ENCODE assay signal across 8 cellular contexts in the genomic region with DNA sequence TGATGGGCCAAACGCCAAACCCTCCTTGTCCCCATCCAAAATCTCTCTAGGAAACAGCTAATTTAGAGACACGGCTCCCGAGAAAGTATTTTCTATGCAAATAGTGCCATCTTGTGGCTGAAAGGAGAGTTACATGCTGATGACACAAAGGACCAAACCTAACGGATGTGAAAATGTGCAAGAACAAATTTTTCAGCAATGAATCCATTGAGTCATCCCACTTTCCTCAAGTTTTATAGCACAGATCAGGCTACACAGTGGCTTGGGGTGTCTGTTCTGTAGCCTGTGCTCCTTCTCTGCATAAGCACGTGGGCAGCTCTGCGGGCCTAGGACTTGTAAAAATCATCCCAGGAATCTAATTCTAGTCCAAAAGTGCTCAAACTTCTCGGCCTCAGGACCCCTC.
DNase-seq lines count a peak whose midpoint lies in the region; ATAC-seq and TF ChIP-seq lines count a peak whose summit lies in the region.

No MANE protein-coding gene starts in this region.

- H3K27me3 ChIP-seq in DND-41 (ENCODE audit: insufficient read depth, low read length, poor library complexity) (no peaks in the 10 kb centered on the region), lower lobe of right lung (ENCODE audit: low read depth) (no peaks in the 10 kb centered on the region)

- peaks cover 6% of the 10 kb centered on the region for H3K27me3 Mint-ChIP-seq in activated B cell treated with CpG ODN at 0.5 μM for 24 hours

- H3K4me3 Mint-ChIP-seq in activated B cell treated with CpG ODN at 0.5 μM for 24 hours: no peak overlapping the region
- no peak overlapping the region for H3K4me3 Mint-ChIP-seq in stimulated activated effector memory CD8-positive, alpha-beta T cell treated with anti-CD3 and anti-CD28 coated beads, Interleukin-12 subunit alpha, Interleukin-12 subunit beta, amount 100 ng/mL, for 72 hours

- no peak overlapping the region for H3K27ac ChIP-seq in DND-41 (ENCODE audit: low read length)
- H3K27ac ChIP-seq in lower lobe of right lung: no peak overlapping the region

- no peak overlapping the region for H3K9ac ChIP-seq in DND-41 (ENCODE audit: low read depth, low read length)

- no peak overlapping the region for H3K27ac Mint-ChIP-seq in activated B cell treated with CpG ODN at 0.5 μM for 24 hours
- no peak overlapping the region for H3K27ac Mint-ChIP-seq in stimulated activated effector memory CD8-positive, alpha-beta T cell treated with anti-CD3 and anti-CD28 coated beads, Interleukin-12 subunit alpha, Interleukin-12 subunit beta, amount 100 ng/mL, for 72 hours

- H3K79me2 ChIP-seq in DND-41 (ENCODE audit: insufficient read depth, low read length): no peaks in the 10 kb centered on the region

- H3K9me3 Mint-ChIP-seq in activated B cell treated with CpG ODN at 0.5 μM for 24 hours: no peaks in the 10 kb centered on the region
- H3K9me3 Mint-ChIP-seq in stimulated activated effector memory CD8-positive, alpha-beta T cell treated with anti-CD3 and anti-CD28 coated beads, Interleukin-12 subunit alpha, Interleukin-12 subunit beta, amount 100 ng/mL, for 72 hours: no peaks in the 10 kb centered on the region

- H4K20me1 ChIP-seq in DND-41 (ENCODE audit: insufficient read depth, low read length): no peaks in the 10 kb centered on the region

- H3K36me3 ChIP-seq in DND-41 (ENCODE audit: insufficient read depth, low read length) (no peaks in the 10 kb centered on the region), lower lobe of right lung (no peaks in the 10 kb centered on the region)

- no peak overlapping the region for H2AFZ ChIP-seq in DND-41 (ENCODE audit: low read depth, low read length)

- H3K4me2 ChIP-seq in DND-41 (ENCODE audit: insufficient read depth, low read length): no peak overlapping the region

- TF ChIP-seq CTCF in DND-41 (IDR thresholded peaks at IDR 0.05; ENCODE audit: borderline replicate concordance, extremely low read depth, low read length, poor library complexity, severe bottlenecking) (peak; percentile 91), activated B cell treated with CpG ODN at 0.5 μM for 24 hours (IDR thresholded peaks at IDR 0.05) (no peak), lower lobe of right lung (IDR thresholded peaks at IDR 0.05) (peak; percentile 85)

- POLR2A ChIA-PET in activated B cell treated with CpG ODN at 0.5 μM for 24 hours (lab: Charles Lee): no interaction called here

- H3K9me3 ChIP-seq in DND-41 (ENCODE audit: insufficient read depth, low read length, severe bottlenecking): no peaks in the 10 kb centered on the region
- no peaks in the 10 kb centered on the region for H3K9me3 ChIP-seq in lower lobe of right lung

- peak; percentile 85 for ATAC-seq in DND-41 (ENCODE audit: insufficient read depth, low read depth)
- ATAC-seq in HG02798 (IDR thresholded peaks at IDR 0.05; ENCODE audit: poor library complexity, unreplicated experiment): peak; percentile 62
- ATAC-seq in activated B cell treated with CpG ODN at 0.5 μM for 24 hours (ENCODE audit: low read depth): peak; percentile 50
- ATAC-seq in lower lobe of right lung: peak; percentile 63 to 73
- ATAC-seq in stimulated activated effector memory CD8-positive, alpha-beta T cell treated with anti-CD3 and anti-CD28 coated beads, Interleukin-12 subunit alpha, Interleukin-12 subunit beta, amount 100 ng/mL, for 72 hours: peak; percentile 58
- no peak for ATAC-seq in HG03280 (IDR thresholded peaks at IDR 0.05; ENCODE audit: unreplicated experiment)

- no peaks in the 10 kb centered on the region for H3K36me3 Mint-ChIP-seq in activated B cell treated with CpG ODN at 0.5 μM for 24 hours (ENCODE audit: low read depth)
- H3K36me3 Mint-ChIP-seq in stimulated activated effector memory CD8-positive, alpha-beta T cell treated with anti-CD3 and anti-CD28 coated beads, Interleukin-12 subunit alpha, Interleukin-12 subunit beta, amount 100 ng/mL, for 72 hours: no peaks in the 10 kb centered on the region

- H3K4me1 ChIP-seq in DND-41 (ENCODE audit: insufficient read depth, low read length) (no peaks in the 10 kb centered on the region), lower lobe of right lung (no peaks in the 10 kb centered on the region)

- H3K4me1 Mint-ChIP-seq in activated B cell treated with CpG ODN at 0.5 μM for 24 hours: no peaks in the 10 kb centered on the region
- H3K4me1 Mint-ChIP-seq in stimulated activated effector memory CD8-positive, alpha-beta T cell treated with anti-CD3 and anti-CD28 coated beads, Interleukin-12 subunit alpha, Interleukin-12 subunit beta, amount 100 ng/mL, for 72 hours: no peaks in the 10 kb centered on the region

- CTCF ChIA-PET in activated B cell treated with CpG ODN at 0.5 μM for 24 hours (lab: Charles Lee): interaction anchor here (0.7 to 9.0 kb wide), 18 partner anchors 8 to 496 kb away, joined by 3 to 209 read pairs (median 3); no protein-coding TSS in a partner anchor

- DNase-seq in DND-41 (peak; percentile 65), NCI-H2171 treated with DMSO at 0.1 percent for 48 hours (lab: John Stamatoyannopoulos, UW) (peak; percentile 81), activated B cell treated with CpG ODN at 0.5 μM for 24 hours (no peak), dermis microvascular lymphatic vessel endothelial cell (ENCODE audit: low read depth in 2 of 2) (peak; percentile 32 to 57), lower lobe of right lung (no peak)
- peak; percentile 64 to 75 for DNase-seq in stimulated activated effector memory CD8-positive, alpha-beta T cell treated with anti-CD3 and anti-CD28 coated beads, Interleukin-12 subunit alpha, Interleukin-12 subunit beta, amount 100 ng/mL, for 72 hours (ENCODE audit: low spot score in 2 of 2)

- H3K4me3 ChIP-seq in DND-41 (ENCODE audit: low read depth in 1 of 2, low read length in 2 of 2): no peak overlapping the region
- H3K4me3 ChIP-seq in lower lobe of right lung: no peak overlapping the region

- intact Hi-C loops in activated B cell treated with CpG ODN at 0.5 μM for 24 hours (cut with micrococcal nuclease): loop anchor here (1.0 to 2.0 kb wide), 5 partner anchors 170 to 487 kb away; no protein-coding TSS in a partner anchor
- intact Hi-C loops in lower lobe of right lung (cut with DNase I): loop anchor here (5.0 kb wide), 1 partner anchor 487 kb away; no protein-coding TSS in a partner anchor

Comparison
In these comparisons a context has a peak if more than half of its experiments do, and no peak if none do; other contexts are left out.
1. DNase-seq: peak in DND-41 (single experiment), NCI-H2171 treated with DMSO at 0.1 percent for 48 hours (single experiment), dermis microvascular lymphatic vessel endothelial cell (2 of 2) and stimulated activated effector memory CD8-positive, alpha-beta T cell treated with anti-CD3 and anti-CD28 coated beads, Interleukin-12 subunit alpha, Interleukin-12 subunit beta, amount 100 ng/mL, for 72 hours (2 of 2); none in activated B cell treated with CpG ODN at 0.5 μM for 24 hours (single experiment) and lower lobe of right lung (single experiment).